In the genomic region with DNA sequence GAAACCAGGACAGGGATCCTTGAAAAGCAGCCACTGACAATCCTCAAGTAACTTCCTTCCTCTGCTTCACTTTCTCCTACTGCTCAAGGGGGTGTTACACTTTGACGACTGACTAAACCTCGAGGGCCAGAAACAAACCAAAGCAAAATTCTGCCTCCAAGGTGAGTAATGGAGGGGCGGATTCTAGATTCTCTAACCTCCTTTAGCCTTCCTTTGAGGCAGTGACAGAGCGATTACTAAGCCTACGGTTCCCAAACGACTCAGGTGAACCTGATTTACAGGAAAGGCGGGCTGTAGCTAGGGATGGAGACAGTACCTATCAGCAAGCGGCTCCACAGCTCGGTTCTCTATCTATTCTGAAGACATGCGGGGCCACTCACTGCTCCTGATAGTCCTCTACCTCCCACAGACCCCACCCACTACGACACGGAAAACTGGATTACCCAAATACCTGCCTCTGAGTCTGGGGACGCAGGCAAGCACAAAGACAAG, we compare ENCODE assay signal across 9 cellular contexts. TPM values are rescaled to one million over a fixed set of nuclear protein-coding genes. Genes with fewer than 3 reads are reported as not detected.
A peak's percentile ranks its signal among the peaks of the same experiment; 100 is the strongest.
DNase-seq lines count a peak whose midpoint lies in the region; ATAC-seq, FAIRE-seq and TF ChIP-seq lines count a peak whose summit lies in the region.
"Had no signal": no experiment of that assay in that cellular context is flagged by ENCODE, and none has a peak within 500 bp of the region (broad histone marks: within the 10 kb centered on the region; RNA-seq: fewer than 3 reads in every experiment).

No MANE protein-coding gene starts in this region.

- H3K9me3 ChIP-seq in gastrocnemius medialis: no peaks in the 10 kb centered on the region

- in situ Hi-C loops in KBM-7 (cut with MboI; ENCODE audit: low pct_unique_long_range_greater_than_20kb, low sequenced_read_pairs) (no loop called here), gastrocnemius medialis (cut with MboI; ENCODE audit: low sequenced_read_pairs in 4 of 4) (no loop called here)

- no peak for TF ChIP-seq POLR2A in gastrocnemius medialis (IDR thresholded peaks at IDR 0.05)

- peaks cover 30 to 41% of the 10 kb centered on the region in 2 donors for H3K4me1 ChIP-seq in gastrocnemius medialis

- no peak for TF ChIP-seq CTCF in gastrocnemius medialis (IDR thresholded peaks at IDR 0.05 in 4 of 5, conservative IDR thresholded peaks at IDR 0.05 in 1 of 5)

- ATAC-seq in GM21717 (IDR thresholded peaks at IDR 0.05; ENCODE audit: unreplicated experiment): peak; percentile 26
- peak; percentile 63 to 72 for ATAC-seq in activated CD4-positive, CD25-positive, alpha-beta regulatory T cell treated with anti-CD3 and anti-CD28 coated beads, Interleukin-2, amount 50 U/mL, for 24 hours
- ATAC-seq in gastrocnemius medialis: peak; percentile 11 to 24

- FAIRE-seq in HTR-8/SVneo (lab: Jason Lieb, UNC): no peak

- no peaks in the 10 kb centered on the region for H3K27me3 ChIP-seq in gastrocnemius medialis

- peak overlapping the region; percentile 89 to 94 (median 91) for H3K4me3 ChIP-seq in gastrocnemius medialis

- peaks cover 0 to 2% of the 10 kb centered on the region in 2 donors for H3K36me3 ChIP-seq in gastrocnemius medialis

- intact Hi-C loops in gastrocnemius medialis (cut with DNase I; ENCODE audit: low total_unique reads): loop anchor here (5.0 kb wide), 1 partner anchor 1407 kb away; the partner anchor contains the start of gene PAPSS1

- H3K27ac ChIP-seq in gastrocnemius medialis: peak overlapping the region; percentile 89 to 97 (median 96)

- DNase-seq in NCI-H1105 treated with DMSO at 0.1 percent for 48 hours (lab: John Stamatoyannopoulos, UW): peak; percentile 57
- no peak for DNase-seq in NCI-H1105 (lab: John Stamatoyannopoulos, UW)
- DNase-seq in KBM-7: peak; percentile 63
- DNase-seq in globus pallidus (ENCODE audit: low spot score): peak; percentile 12
- DNase-seq in gastrocnemius medialis: no peak
- DNase-seq in HTR-8/SVneo (ENCODE audit: insufficient read length, low spot score): no peak

RNA-seq across cellular contexts. Expression of gene TBCK, which starts 0.5 kb away (rescaled TPM):
- total RNA-seq in gastrocnemius medialis: 10 to 100 TPM in 2 of 4 donors, 1 to 10 TPM in 2; 8.1 to 17.7 (median 12.2) TPM

RNA-seq across cellular contexts. Expression of gene AIMP1, which starts 0.8 kb away (rescaled TPM):
- 10 to 100 TPM; 23.2 to 30.0 (median 27.4) TPM for total RNA-seq in gastrocnemius medialis

RNA-seq across cellular contexts. Expression of gene GIMD1, which starts 53.1 kb away (rescaled TPM):
- total RNA-seq in gastrocnemius medialis: not detected
- total RNA-seq: lung microvascular endothelial cell had no signal

Comparison
In these comparisons a context has a peak if more than half of its experiments do, and no peak if none do; other contexts are left out.
1. DNase-seq: peak in NCI-H1105 treated with DMSO at 0.1 percent for 48 hours (single experiment), KBM-7 (single experiment) and globus pallidus (single experiment); none in NCI-H1105 (single experiment), gastrocnemius medialis (0 of 2) and HTR-8/SVneo (single experiment).
2. ATAC-seq: peak in every context shown above with its lines; median percentile 68 in activated CD4-positive, CD25-positive, alpha-beta regulatory T cell treated with anti-CD3 and anti-CD28 coated beads, Interleukin-2, amount 50 U/mL, for 24 hours; 26 in GM21717; 18 in gastrocnemius medialis.